Comparison of ENCODE assay signal across 8 cellular contexts in the genomic region with DNA sequence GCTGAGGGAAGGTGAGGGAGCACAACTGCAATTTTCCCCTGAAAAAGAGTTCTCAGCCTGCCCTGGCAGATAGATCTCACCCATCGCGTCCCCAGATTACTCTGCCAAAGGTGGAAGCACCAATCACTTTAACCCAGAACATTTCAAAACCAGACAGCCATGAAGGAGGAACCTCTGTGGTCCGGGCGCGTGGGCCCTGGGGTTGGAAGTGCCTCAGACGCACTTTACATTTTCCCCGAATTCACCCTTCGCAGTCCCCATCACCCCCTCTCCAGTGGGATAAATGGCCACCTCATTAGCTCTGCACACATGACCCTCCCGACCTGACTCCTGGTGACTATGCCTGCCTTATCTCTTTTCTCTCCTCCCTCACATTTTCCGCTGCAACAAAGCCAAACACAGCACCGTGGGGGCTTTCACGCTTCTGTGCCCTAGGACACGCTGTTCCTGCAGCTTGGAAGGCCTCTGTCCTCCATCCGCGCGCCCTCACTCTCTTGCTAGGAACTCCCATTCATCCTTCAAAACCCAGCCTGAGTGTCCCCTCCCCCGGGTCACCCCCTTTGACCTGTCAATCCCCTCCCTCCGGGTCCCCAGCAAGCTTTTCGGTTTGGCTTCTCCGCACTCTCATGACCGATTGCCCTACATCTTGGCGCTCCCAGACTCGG.
DNase-seq lines count a peak whose midpoint lies in the region; ATAC-seq and TF ChIP-seq lines count a peak whose summit lies in the region.
"Not testable (repeated sequence)": the region's sequence is repeated elsewhere in the genome, so short reads cannot be mapped to it uniquely, and the experiment has no call there.

No MANE protein-coding gene starts in this region.

- not testable (repeated sequence) for H3K4me1 Mint-ChIP-seq in activated CD4-positive, alpha-beta T cell treated with anti-CD3 and anti-CD28 coated beads for 36 hours

- not testable (repeated sequence) for TF ChIP-seq EP300 in sigmoid colon (IDR thresholded peaks at IDR 0.05); upper lobe of left lung (IDR thresholded peaks at IDR 0.05)

- H3K9me3 Mint-ChIP-seq in activated CD4-positive, alpha-beta T cell treated with anti-CD3 and anti-CD28 coated beads for 36 hours (ENCODE audit: low read depth): not testable (repeated sequence)

- WGBS in sigmoid colon, 2 donors: 39 to 48% methylated on average over 9 of the region's 23 CpGs
- whole genome bisulfite sequencing in upper lobe of left lung, 2 donors: 8 to 35% methylated on average over 2 to 10 of the region's 23 CpGs

- not testable (repeated sequence) for H3K27me3 Mint-ChIP-seq in activated CD4-positive, alpha-beta T cell treated with anti-CD3 and anti-CD28 coated beads for 36 hours

- intact Hi-C loops in activated CD4-positive, alpha-beta T cell treated with anti-CD3 and anti-CD28 coated beads for 36 hours (cut with DNase I, micrococcal nuclease); breast epithelium (cut with DNase I; ENCODE audit: low total_unique reads); left ventricle myocardium inferior (cut with micrococcal nuclease); mucosa of descending colon (cut with DNase I, micrococcal nuclease); sigmoid colon (cut with DNase I): not testable (repeated sequence)

- H3K27ac ChIP-seq in KOPT-K1 (ENCODE audit: low read depth, low read length, poor library complexity, severe bottlenecking) (peak overlapping the region; percentile 42), sigmoid colon (peak overlapping the region in 1 of 4 donors; percentile 50)
- not testable (repeated sequence) for H3K27ac ChIP-seq in breast epithelium; left ventricle myocardium inferior (replicated peaks); upper lobe of left lung

- TF ChIP-seq CTCF in breast epithelium (IDR thresholded peaks at IDR 0.05); left ventricle myocardium inferior (IDR thresholded peaks at IDR 0.05; ENCODE audit: borderline replicate concordance); mucosa of descending colon (IDR thresholded peaks at IDR 0.05); sigmoid colon (IDR thresholded peaks at IDR 0.05); upper lobe of left lung (IDR thresholded peaks at IDR 0.05): not testable (repeated sequence)

- peak; percentile 17 for DNase-seq in activated CD4-positive, alpha-beta T cell treated with anti-CD3 and anti-CD28 coated beads for 36 hours
- DNase-seq in breast epithelium (ENCODE audit: low spot score in 2 of 2); left ventricle myocardium inferior; sigmoid colon; upper lobe of left lung: not testable (repeated sequence)
- DNase-seq in mucosa of descending colon: peak; percentile 3 to 28 (median 23)

- not testable (repeated sequence) for H3K36me3 ChIP-seq in ES-I3 (ENCODE audit: insufficient read depth, low read length); KOPT-K1 (ENCODE audit: insufficient read depth, low read length); breast epithelium; left ventricle myocardium inferior; mucosa of descending colon (ENCODE audit: low read depth); sigmoid colon; upper lobe of left lung

- not testable (repeated sequence) for TF ChIP-seq POLR2A in breast epithelium (IDR thresholded peaks at IDR 0.05); sigmoid colon (IDR thresholded peaks at IDR 0.05); upper lobe of left lung (IDR thresholded peaks at IDR 0.05)

- peak overlapping the region in 2 of 3 donors; percentile 51 to 69 for H3K4me3 ChIP-seq in breast epithelium
- H3K4me3 ChIP-seq in left ventricle myocardium inferior: peak overlapping the region; percentile 63
- H3K4me3 ChIP-seq in mucosa of descending colon: not testable (repeated sequence)
- H3K4me3 ChIP-seq in sigmoid colon: peak overlapping the region in 3 of 4 donors; percentile 43 to 46 (median 44)
- H3K4me3 ChIP-seq in upper lobe of left lung: peak overlapping the region in 3 of 4 donors; percentile 48 to 50 (median 49)

- not testable (repeated sequence) for H3K27me3 ChIP-seq in breast epithelium; left ventricle myocardium inferior (ENCODE audit: low read depth); sigmoid colon; upper lobe of left lung

- not testable (repeated sequence) for H3K9me3 ChIP-seq in ES-I3 (ENCODE audit: control insufficient read depth, insufficient read depth, low read length); KOPT-K1 (ENCODE audit: insufficient read depth, low read length, poor library complexity, severe bottlenecking); breast epithelium; left ventricle myocardium inferior (replicated peaks); mucosa of descending colon; sigmoid colon; upper lobe of left lung

- not testable (repeated sequence) for H3K27ac Mint-ChIP-seq in activated CD4-positive, alpha-beta T cell treated with anti-CD3 and anti-CD28 coated beads for 36 hours

- H3K36me3 Mint-ChIP-seq in activated CD4-positive, alpha-beta T cell treated with anti-CD3 and anti-CD28 coated beads for 36 hours (ENCODE audit: low read depth): not testable (repeated sequence)

- ATAC-seq in activated CD4-positive, alpha-beta T cell treated with anti-CD3 and anti-CD28 coated beads for 36 hours: peak; percentile 20
- not testable (repeated sequence) for ATAC-seq in mucosa of descending colon
- ATAC-seq in upper lobe of left lung (ENCODE audit: low FRiP score in 2 of 2): peak; percentile 4 to 33

- not testable (repeated sequence) for H3K4me3 Mint-ChIP-seq in activated CD4-positive, alpha-beta T cell treated with anti-CD3 and anti-CD28 coated beads for 36 hours

- H3K9ac ChIP-seq in ES-I3 (ENCODE audit: low read depth, low read length): peak overlapping the region; percentile 47; the same call in 1 of the 2 replicates

- POLR2A ChIA-PET in activated CD4-positive, alpha-beta T cell treated with anti-CD3 and anti-CD28 coated beads for 36 hours (lab: Charles Lee): not testable (repeated sequence)

- CTCF ChIA-PET in activated CD4-positive, alpha-beta T cell treated with anti-CD3 and anti-CD28 coated beads for 36 hours (lab: Charles Lee): not testable (repeated sequence)

- H3K4me1 ChIP-seq in ES-I3 (ENCODE audit: insufficient read depth, low read length); breast epithelium; left ventricle myocardium inferior; mucosa of descending colon (ENCODE audit: low read depth); sigmoid colon; upper lobe of left lung: not testable (repeated sequence)
